In genomic region chr3:71585891-71586809, GRCh38 we compare ENCODE assay signal across 9 cellular contexts. TPM values are rescaled to one million over a fixed set of nuclear protein-coding genes. Genes with fewer than 3 reads are reported as not detected.
A peak's percentile ranks its signal among the peaks of the same experiment; 100 is the strongest.
DNase-seq lines count a peak whose midpoint lies in the region; ATAC-seq, FAIRE-seq and TF ChIP-seq lines count a peak whose summit lies in the region.
"Had no signal": no experiment of that assay in that cellular context is flagged by ENCODE, and none has a peak within 500 bp of the region (broad histone marks: within the 10 kb centered on the region; RNA-seq: fewer than 3 reads in every experiment).

No MANE protein-coding gene starts in this region.

- no peak overlapping the region for H2BK120ac ChIP-seq in neuronal stem cell (ENCODE audit: low read depth, low read length)

- H3K27ac Mint-ChIP-seq in endodermal cell: no peak overlapping the region
- H3K27ac Mint-ChIP-seq: T-helper 1 cell treated with Interleukin-12 subunit alpha and Interleukin-12 subunit beta and Interleukin-4 antibody, amounts not matched to agents 30 μg/mL and 1 μg/mL, for 36 hours had no signal

- H3K4me1 Mint-ChIP-seq in endodermal cell: peaks cover 26% of the 10 kb centered on the region

- POLR2A ChIA-PET in RWPE1 (lab: Yijun Ruan, JAX; ENCODE audit: low non-redundant PET): no interaction called here

- H3K9me3 ChIP-seq in BE2C: no peaks in the 10 kb centered on the region
- peaks cover 9% of the 10 kb centered on the region for H3K9me3 ChIP-seq in endodermal cell (ENCODE audit: control insufficient read depth, low read length)
- no peaks in the 10 kb centered on the region for H3K9me3 ChIP-seq in pancreas
- H3K9me3 ChIP-seq in neuronal stem cell (replicated peaks in 1 of 2; ENCODE audit: control insufficient read depth in 2 of 2, insufficient read depth in 1 of 2, low read depth in 1 of 2, low read length in 2 of 2): peaks cover 2 to 4% of the 10 kb centered on the region in 2 donors

- peaks cover 7% of the 10 kb centered on the region for H3K9me3 Mint-ChIP-seq in endodermal cell
- H3K9me3 Mint-ChIP-seq: T-helper 1 cell treated with Interleukin-12 subunit alpha and Interleukin-12 subunit beta and Interleukin-4 antibody, amounts not matched to agents 30 μg/mL and 1 μg/mL, for 36 hours had no signal

- H2AK5ac ChIP-seq in neuronal stem cell (ENCODE audit: low read depth, low read length): no peak overlapping the region

- H4K91ac ChIP-seq in neuronal stem cell (ENCODE audit: low read depth, low read length, poor library complexity): no peak overlapping the region

- H2BK5ac ChIP-seq in neuronal stem cell (ENCODE audit: low read length): no peak overlapping the region

- no peak overlapping the region for H3K4me2 ChIP-seq in neuronal stem cell (ENCODE audit: insufficient read depth, low read length, poor library complexity, severe bottlenecking)

- intact Hi-C loops in pancreas (cut with DNase I): loop anchor here in 2 of 3 donors (10.0 kb wide), 2 partner anchors 581 to 1041 kb away; no protein-coding TSS in a partner anchor

- H3K23ac ChIP-seq in neuronal stem cell (ENCODE audit: low read depth, low read length, poor library complexity): no peak overlapping the region

- no peaks in the 10 kb centered on the region for H3K27me3 Mint-ChIP-seq in endodermal cell (ENCODE audit: insufficient read depth)

- no peak overlapping the region for H3K14ac ChIP-seq in neuronal stem cell (ENCODE audit: low read length)

- no peak overlapping the region for H3K4me3 Mint-ChIP-seq in endodermal cell
- H3K4me3 Mint-ChIP-seq: T-helper 1 cell treated with Interleukin-12 subunit alpha and Interleukin-12 subunit beta and Interleukin-4 antibody, amounts not matched to agents 30 μg/mL and 1 μg/mL, for 36 hours had no signal

- H3K36me3 ChIP-seq in BE2C (no peaks in the 10 kb centered on the region), endodermal cell (ENCODE audit: control insufficient read depth, insufficient read depth, low read length) (no peaks in the 10 kb centered on the region), pancreas (no peaks in the 10 kb centered on the region), neuronal stem cell (replicated peaks in 1 of 2; ENCODE audit: control insufficient read depth in 2 of 2, insufficient read depth in 2 of 2, low read length in 2 of 2) (no peaks in the 10 kb centered on the region)

- CTCF ChIA-PET in RWPE1 (lab: Yijun Ruan, JAX): interaction anchor here (0.6 to 1.0 kb wide), 4 partner anchors 182 to 567 kb away, joined by 3 to 5 read pairs (median 4); no protein-coding TSS in a partner anchor

- H3K18ac ChIP-seq in neuronal stem cell (ENCODE audit: low read length): no peak overlapping the region

- no peak overlapping the region for H3K4ac ChIP-seq in neuronal stem cell (ENCODE audit: low read length)

- H3K4me1 ChIP-seq in BE2C (peaks cover 4% of the 10 kb centered on the region; the same call in 1 of the 2 replicates), endodermal cell (ENCODE audit: control insufficient read depth, insufficient read depth, low read length) (peaks cover 6% of the 10 kb centered on the region), pancreas (peaks cover 11 to 15% (median 12%) of the 10 kb centered on the region in 3 donors), neuronal stem cell (ENCODE audit: control insufficient read depth in 2 of 2, insufficient read depth in 1 of 2, low read depth in 1 of 2, low read length in 2 of 2) (peaks cover 0 to 10% of the 10 kb centered on the region in 2 donors)

- H3K4me3 ChIP-seq in BE2C (ENCODE audit: low read depth, low read length): no peak overlapping the region
- H3K4me3 ChIP-seq in GM12864 (ENCODE audit: low read depth, low read length): no peak overlapping the region
- H3K4me3 ChIP-seq in endodermal cell (ENCODE audit: low read length): no peak overlapping the region
- H3K4me3 ChIP-seq in pancreas: no peak overlapping the region
- H3K4me3 ChIP-seq in neuronal stem cell (ENCODE audit: low read length in 2 of 2): no peak overlapping the region

- H3K27ac ChIP-seq in RWPE1 (no peak overlapping the region), endodermal cell (ENCODE audit: low read depth, low read length) (no peak overlapping the region), pancreas (peak overlapping the region in 2 of 4 donors; percentile 96 to 98), neuronal stem cell (replicated peaks; ENCODE audit: low read length) (no peak overlapping the region)

- DNase-seq in BE2C (no peak), GM12864 (ENCODE audit: low read depth) (no peak), RWPE1 (ENCODE audit: low spot score) (no peak), endodermal cell (no peak), pancreas (no peak), DMS153 (lab: John Stamatoyannopoulos, UW) (no peak), neuronal stem cell (ENCODE audit: low spot score) (no peak), GM19240 (ENCODE audit: insufficient read length, low spot score) (no peak)

- H2BK15ac ChIP-seq in neuronal stem cell (ENCODE audit: low read length): no peak overlapping the region

- no peak overlapping the region for H3K9ac ChIP-seq in endodermal cell (ENCODE audit: extremely low read depth, low read length, poor library complexity, severe bottlenecking)
- H3K9ac ChIP-seq in neuronal stem cell (ENCODE audit: low read depth, low read length, poor library complexity): no peak overlapping the region

- no peak for ATAC-seq in pancreas

- whole genome bisulfite sequencing in endodermal cell (ENCODE audit: insufficient coverage in 1 of 2, insufficient read length in 1 of 2), 2 experiments: 47 to 100% methylated on average over 2 to 7 of the region's 7 CpGs
- WGBS in pancreas, 2 donors: 20 to 22% methylated on average over 7 of the region's 7 CpGs
- no CpG with 5 or more reads among the region's 7 CpGs for WGBS in neuronal stem cell (ENCODE audit: extremely low coverage in 2 of 2, insufficient read length in 2 of 2, insufficient replicate concordance in 1 of 2), 2 donors

- peaks cover 15% of the 10 kb centered on the region for H3K79me1 ChIP-seq in neuronal stem cell (ENCODE audit: low read depth, low read length)

- no peaks in the 10 kb centered on the region for H3K36me3 Mint-ChIP-seq in endodermal cell (ENCODE audit: low read depth)

- H2AFZ ChIP-seq in neuronal stem cell (ENCODE audit: low read length): no peak overlapping the region

- H3K27me3 ChIP-seq in BE2C (peaks cover 20% of the 10 kb centered on the region), endodermal cell (ENCODE audit: control insufficient read depth, insufficient read depth, low read length, poor library complexity, severe bottlenecking) (peaks cover 1% of the 10 kb centered on the region), pancreas (no peaks in the 10 kb centered on the region), neuronal stem cell (ENCODE audit: control insufficient read depth in 3 of 3, insufficient read depth in 3 of 3, low read depth in 1 of 3, low read length in 3 of 3) (no peaks in the 10 kb centered on the region)

- H2BK12ac ChIP-seq in neuronal stem cell (ENCODE audit: low read length): no peak overlapping the region

- peak; percentile 95 for FAIRE-seq in pancreas (lab: Jason Lieb, UNC)

- H4K8ac ChIP-seq in neuronal stem cell (ENCODE audit: low read depth, low read length): no peak overlapping the region

- peak; percentile 74 for TF ChIP-seq CTCF in BE2C (IDR thresholded peaks at IDR 0.05; ENCODE audit: low read depth, low read length)
- peak; percentile 42 for TF ChIP-seq CTCF in GM12864 (IDR thresholded peaks at IDR 0.05; ENCODE audit: low read depth, low read length, missing control alignments)
- peak; percentile 87 for TF ChIP-seq CTCF in RWPE1 (conservative IDR thresholded peaks at IDR 0.05; ENCODE audit: low read depth)
- TF ChIP-seq CTCF in endodermal cell (conservative IDR thresholded peaks at IDR 0.05): peak; percentile 79
- peak in 3 of 4 donors; percentile 38 to 53 (median 44) for TF ChIP-seq CTCF in pancreas (IDR thresholded peaks at IDR 0.05)

RNA-seq across cellular contexts. Expression of gene FOXP1, which starts 2.6 kb away (rescaled TPM):
- polyA plus RNA-seq in BE2C (2012; ENCODE audit: insufficient read depth, insufficient read length, low read depth): 5.4 TPM
- total RNA-seq in endodermal cell (10 to 100 TPM; 41.7 to 94.3 TPM), pancreas (10 to 100 TPM; 34.8 to 74.1 (median 45.1) TPM)
- polyA plus RNA-seq in endodermal cell (2013, experiment 1 of 2): 31.4 TPM
- polyA plus RNA-seq in endodermal cell (2013, experiment 2 of 2): 32.3 TPM
- 10 to 100 TPM; 13.4 to 17.8 TPM for polyA plus RNA-seq in pancreas
- polyA plus RNA-seq in neuronal stem cell (2013, experiment 1 of 2): 24.4 TPM
- 26.0 TPM for polyA plus RNA-seq in neuronal stem cell (2013, experiment 2 of 2)
